ENCODE assay signal across 9 cellular contexts in the genomic region with DNA sequence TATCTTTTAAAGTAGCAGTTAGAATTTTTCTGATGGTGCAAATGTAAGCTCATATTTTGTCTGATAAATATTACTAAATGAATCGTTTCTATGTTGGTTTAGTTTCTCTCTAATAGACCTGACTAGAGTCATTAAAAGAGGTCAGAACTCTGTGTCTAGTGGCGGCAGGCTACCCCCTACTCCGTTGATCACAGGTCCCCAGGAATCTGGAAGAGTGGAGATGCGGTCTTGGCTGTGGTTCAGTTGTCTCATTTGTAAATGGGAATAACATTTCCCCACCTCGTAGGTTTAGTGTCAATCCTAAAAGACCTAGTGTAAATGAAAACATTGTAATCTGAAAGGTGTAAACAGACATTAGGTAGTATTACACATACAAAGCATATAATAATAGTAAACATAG. TPM values are rescaled to one million over a fixed set of nuclear protein-coding genes. Genes with fewer than 3 reads are reported as not detected.
DNase-seq lines count a peak whose midpoint lies in the region; ATAC-seq and TF ChIP-seq lines count a peak whose summit lies in the region.
"Had no signal": no experiment of that assay in that cellular context is flagged by ENCODE, and none has a peak within 500 bp of the region (broad histone marks: within the 10 kb centered on the region; RNA-seq: fewer than 3 reads in every experiment).

No MANE protein-coding gene starts in this region.

- CTCF ChIA-PET in activated CD4-positive, alpha-beta memory T cell treated with anti-CD3 and anti-CD28 coated beads, Interleukin-2, amount 10 ng/mL, durations not matched to agents 7 days and 5 days (lab: Charles Lee): interaction anchor here (0.9 to 2.2 kb wide), 8 partner anchors 11 to 196 kb away, joined by 3 to 13 read pairs (median 4); a partner anchor contains a TSS

- H3K9me3 Mint-ChIP-seq in activated CD4-positive, alpha-beta memory T cell treated with anti-CD3 and anti-CD28 coated beads, Interleukin-2, amount 10 ng/mL, durations not matched to agents 7 days and 5 days: no peaks in the 10 kb centered on the region
- no peaks in the 10 kb centered on the region for H3K9me3 Mint-ChIP-seq in type B pancreatic cell

- H3K4me3 ChIP-seq in left ventricle myocardium inferior (peak overlapping the region; percentile 81), lower lobe of right lung (peak overlapping the region; percentile 74)

- TF ChIP-seq CTCF in left ventricle myocardium inferior (IDR thresholded peaks at IDR 0.05; ENCODE audit: borderline replicate concordance) (no peak), lower lobe of right lung (IDR thresholded peaks at IDR 0.05) (no peak), type B pancreatic cell (conservative IDR thresholded peaks at IDR 0.05) (no peak)

- H3K27me3 Mint-ChIP-seq in activated CD4-positive, alpha-beta memory T cell treated with anti-CD3 and anti-CD28 coated beads, Interleukin-2, amount 10 ng/mL, durations not matched to agents 7 days and 5 days: no peaks in the 10 kb centered on the region
- peaks cover 4% of the 10 kb centered on the region for H3K27me3 Mint-ChIP-seq in type B pancreatic cell

- H3K4me1 Mint-ChIP-seq in activated CD4-positive, alpha-beta memory T cell treated with anti-CD3 and anti-CD28 coated beads, Interleukin-2, amount 10 ng/mL, durations not matched to agents 7 days and 5 days: peaks cover 22% of the 10 kb centered on the region
- no peaks in the 10 kb centered on the region for H3K4me1 Mint-ChIP-seq in type B pancreatic cell (ENCODE audit: unreplicated experiment)

- intact Hi-C loops in left ventricle myocardium inferior (cut with micrococcal nuclease): no loop called here
- intact Hi-C loops in Right ventricle myocardium superior (cut with DNase I): no loop called here
- intact Hi-C loops in lower lobe of right lung (cut with DNase I): no loop called here

- H3K27me3 ChIP-seq in left ventricle myocardium inferior (ENCODE audit: low read depth) (no peaks in the 10 kb centered on the region), lower lobe of right lung (ENCODE audit: low read depth) (no peaks in the 10 kb centered on the region)

- H3K36me3 ChIP-seq in left ventricle myocardium inferior (no peaks in the 10 kb centered on the region), lower lobe of right lung (no peaks in the 10 kb centered on the region)

- peak overlapping the region; percentile 88 for H3K4me3 Mint-ChIP-seq in activated CD4-positive, alpha-beta memory T cell treated with anti-CD3 and anti-CD28 coated beads, Interleukin-2, amount 10 ng/mL, durations not matched to agents 7 days and 5 days
- peak overlapping the region; percentile 96 for H3K4me3 Mint-ChIP-seq in type B pancreatic cell

- H3K27ac ChIP-seq in left ventricle myocardium inferior (replicated peaks): no peak overlapping the region
- no peak overlapping the region for H3K27ac ChIP-seq in lower lobe of right lung

- H3K9me3 ChIP-seq in left ventricle myocardium inferior (replicated peaks) (no peaks in the 10 kb centered on the region), lower lobe of right lung (no peaks in the 10 kb centered on the region)

- peaks cover 32% of the 10 kb centered on the region for H3K4me1 ChIP-seq in left ventricle myocardium inferior
- H3K4me1 ChIP-seq in lower lobe of right lung: peaks cover 9% of the 10 kb centered on the region

- ATAC-seq in Right ventricle myocardium superior (ENCODE audit: poor library complexity): no peak
- ATAC-seq in lower lobe of right lung: no peak
- ATAC-seq in HG03521 (IDR thresholded peaks at IDR 0.05; ENCODE audit: unreplicated experiment): no peak

- H3K36me3 Mint-ChIP-seq in activated CD4-positive, alpha-beta memory T cell treated with anti-CD3 and anti-CD28 coated beads, Interleukin-2, amount 10 ng/mL, durations not matched to agents 7 days and 5 days (ENCODE audit: low read depth): no peaks in the 10 kb centered on the region
- peaks cover 4% of the 10 kb centered on the region for H3K36me3 Mint-ChIP-seq in type B pancreatic cell

- H3K27ac Mint-ChIP-seq in activated CD4-positive, alpha-beta memory T cell treated with anti-CD3 and anti-CD28 coated beads, Interleukin-2, amount 10 ng/mL, durations not matched to agents 7 days and 5 days: peak overlapping the region; percentile 99
- peak overlapping the region; percentile 99 for H3K27ac Mint-ChIP-seq in type B pancreatic cell

- DNase-seq in left ventricle myocardium inferior: no peak
- DNase-seq in Right ventricle myocardium superior: no peak
- no peak for DNase-seq in activated CD4-positive, alpha-beta memory T cell treated with anti-CD3 and anti-CD28 coated beads, Interleukin-2, amount 10 ng/mL, durations not matched to agents 7 days and 5 days
- DNase-seq in lower lobe of right lung: no peak
- DNase-seq in type B pancreatic cell (ENCODE audit: extremely low spot score, unreplicated experiment): no peak
- no peak for DNase-seq in NCI-H226
- DNase-seq in activated CD4-positive, alpha-beta T cell treated with anti-CD3 and anti-CD28 coated beads, Interleukin-2, amount 50 U/mL, for 48 hours: no peak
- DNase-seq: SW 1271 had no signal

- POLR2A ChIA-PET in activated CD4-positive, alpha-beta memory T cell treated with anti-CD3 and anti-CD28 coated beads, Interleukin-2, amount 10 ng/mL, durations not matched to agents 7 days and 5 days (lab: Charles Lee): interaction anchor here (1.1 to 2.5 kb wide), 9 partner anchors 11 to 216 kb away, joined by 3 to 20 read pairs (median 9); a partner anchor contains a TSS

RNA-seq across cellular contexts. Expression of a gene that starts 4.7 kb away (rescaled TPM):
- total RNA-seq in left ventricle myocardium inferior: 22.1 TPM
- total RNA-seq in Right ventricle myocardium superior: 22.4 TPM
- total RNA-seq in activated CD4-positive, alpha-beta memory T cell treated with anti-CD3 and anti-CD28 coated beads, Interleukin-2, amount 10 ng/mL, durations not matched to agents 7 days and 5 days: 10 to 100 TPM; 19.6 to 20.4 TPM
- 19.8 TPM for total RNA-seq in lower lobe of right lung
- 15.6 and 35.5 TPM in 2 replicates for total RNA-seq in type B pancreatic cell (ENCODE audit: low replicate concordance)

RNA-seq across cellular contexts. Expression of a gene that starts 38.3 kb away (rescaled TPM):
- total RNA-seq in left ventricle myocardium inferior (5.5 TPM), Right ventricle myocardium superior (7.3 TPM), lower lobe of right lung (62.1 TPM), type B pancreatic cell (ENCODE audit: low replicate concordance) (not detected in 2 replicates)
- 10 to 100 TPM; 11.4 to 12.2 TPM for total RNA-seq in activated CD4-positive, alpha-beta memory T cell treated with anti-CD3 and anti-CD28 coated beads, Interleukin-2, amount 10 ng/mL, durations not matched to agents 7 days and 5 days

RNA-seq across cellular contexts. Expression of a gene that starts 54.2 kb away (rescaled TPM):
- 15.4 TPM for total RNA-seq in left ventricle myocardium inferior
- total RNA-seq in Right ventricle myocardium superior: 16.8 TPM
- 10 to 100 TPM; 38.4 to 42.9 TPM for total RNA-seq in activated CD4-positive, alpha-beta memory T cell treated with anti-CD3 and anti-CD28 coated beads, Interleukin-2, amount 10 ng/mL, durations not matched to agents 7 days and 5 days
- total RNA-seq in lower lobe of right lung: 40.1 TPM
- total RNA-seq in type B pancreatic cell (ENCODE audit: low replicate concordance): 26.9 and 61.4 TPM in 2 replicates
